10 cellular contexts compared by ENCODE assay signal in the genomic region with DNA sequence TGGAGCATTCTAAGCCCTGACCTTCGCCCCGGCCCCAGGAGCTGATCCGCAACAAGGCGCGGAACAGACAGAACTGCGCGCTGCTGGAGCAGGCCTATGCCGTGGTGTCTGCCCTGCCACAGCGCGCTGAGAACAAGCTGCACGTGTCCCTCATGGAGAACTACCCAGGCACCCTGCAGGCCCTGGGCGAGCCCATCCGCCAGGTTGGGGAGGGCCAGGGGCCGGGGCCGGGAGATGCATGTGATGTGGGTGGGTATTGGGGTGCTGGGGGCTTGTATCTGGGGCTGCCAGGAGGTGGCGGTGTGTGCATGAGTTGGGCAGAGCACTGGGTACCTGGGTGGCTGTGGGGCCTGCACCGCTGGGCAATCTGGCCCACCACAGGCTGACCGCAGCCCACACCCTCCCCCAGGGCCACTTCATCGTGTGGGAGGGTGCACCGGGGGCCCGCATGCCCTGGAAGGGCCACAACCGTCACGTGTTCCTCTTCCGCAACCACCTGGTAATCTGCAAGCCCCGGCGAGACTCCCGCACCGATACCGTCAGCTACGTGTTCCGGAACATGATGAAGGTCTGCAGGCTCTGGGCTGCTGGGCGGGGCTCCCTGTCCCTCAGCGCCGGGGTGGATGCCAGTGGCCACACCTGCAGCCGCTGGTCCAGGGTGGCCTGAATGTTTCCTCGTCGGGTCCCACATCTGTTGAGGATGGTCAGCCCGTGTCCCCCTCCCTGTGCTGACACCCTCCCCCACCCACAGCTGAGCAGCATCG.
DNase-seq lines count a peak whose midpoint lies in the region; ATAC-seq and TF ChIP-seq lines count a peak whose summit lies in the region.
"Had no signal": no experiment of that assay in that cellular context is flagged by ENCODE, and none has a peak within 500 bp of the region (broad histone marks: within the 10 kb centered on the region; RNA-seq: fewer than 3 reads in every experiment).

No MANE protein-coding gene starts in this region.

- DNase-seq in AG09309 (ENCODE audit: low read depth) (no peak), lower lobe of right lung (peak; percentile 41), GOT3 (lab: John Stamatoyannopoulos, UW) (no peak), NCI-H1694 (lab: John Stamatoyannopoulos, UW) (no peak)
- DNase-seq in activated naive CD4-positive, alpha-beta T cell treated with anti-CD3 and anti-CD28 coated beads, Interleukin-2, amount 50 U/mL, for 16 hours = peak; percentile 9
- DNase-seq in CD4-positive, alpha-beta memory T cell = no peak
- DNase-seq: activated T-cell treated with anti-CD3 and anti-CD28 coated beads, Interleukin-2, amount 50 U/mL, for 48 hours; RPMI8226 had no signal

- peaks cover 0 to 1% (median 0%) of the 10 kb centered on the region in 4 donors for H3K4me1 Mint-ChIP-seq in CD4-positive, alpha-beta memory T cell

- peak; percentile 20 for TF ChIP-seq CTCF in AG09309 (IDR thresholded peaks at IDR 0.05; ENCODE audit: control insufficient read depth, insufficient read depth, low read depth, low read length, missing control alignments)
- TF ChIP-seq CTCF in GM12875 (IDR thresholded peaks at IDR 0.05; ENCODE audit: borderline replicate concordance, insufficient read depth, low read depth, low read length) = peak; percentile 42
- TF ChIP-seq CTCF in lower lobe of right lung (IDR thresholded peaks at IDR 0.05) = peak; percentile 17

- peaks cover 0 to 11% (median 0%) of the 10 kb centered on the region in 8 donors for H3K9me3 Mint-ChIP-seq in CD4-positive, alpha-beta memory T cell

- CTCF ChIA-PET in CD4-positive, alpha-beta memory T cell (lab: Charles Lee; ENCODE audit: partially characterized antibody) = no interaction called here

- H3K4me3 ChIP-seq in AG09309 (ENCODE audit: control insufficient read depth, low read depth, low read length) (no peak overlapping the region), GM12875 (ENCODE audit: low read depth, low read length) (no peak overlapping the region), lower lobe of right lung (no peak overlapping the region)
- H3K4me3 ChIP-seq in CD4-positive, alpha-beta memory T cell (ENCODE audit: low read length in 2 of 2) = no peak overlapping the region

- intact Hi-C loops in lower lobe of right lung (cut with DNase I) = no loop called here
- intact Hi-C loops in CD4-positive, alpha-beta memory T cell (cut with micrococcal nuclease) = no loop called here

- H3K36me3 Mint-ChIP-seq in CD4-positive, alpha-beta memory T cell = peaks cover 11 to 21% of the 10 kb centered on the region in 2 donors

- H3K27me3 ChIP-seq in lower lobe of right lung (ENCODE audit: low read depth) = no peaks in the 10 kb centered on the region
- H3K27me3 ChIP-seq in CD4-positive, alpha-beta memory T cell (ENCODE audit: insufficient read depth, low read length) = no peaks in the 10 kb centered on the region

- no peaks in the 10 kb centered on the region for H3K9me3 ChIP-seq in lower lobe of right lung
- H3K9me3 ChIP-seq in CD4-positive, alpha-beta memory T cell (ENCODE audit: control insufficient read depth in 1 of 2, low read length in 2 of 2) = no peaks in the 10 kb centered on the region

- POLR2A ChIA-PET in CD4-positive, alpha-beta memory T cell (lab: Charles Lee; ENCODE audit: partially characterized antibody) = no interaction called here

- peaks cover 43% of the 10 kb centered on the region for H3K36me3 ChIP-seq in lower lobe of right lung
- no peaks in the 10 kb centered on the region for H3K36me3 ChIP-seq in CD4-positive, alpha-beta memory T cell (ENCODE audit: insufficient read depth, low read length)

- H3K4me1 ChIP-seq in lower lobe of right lung = no peaks in the 10 kb centered on the region
- H3K4me1 ChIP-seq in CD4-positive, alpha-beta memory T cell (ENCODE audit: insufficient read depth, low read length) = no peaks in the 10 kb centered on the region

- no peaks in the 10 kb centered on the region for H3K27me3 Mint-ChIP-seq in CD4-positive, alpha-beta memory T cell

- no peak overlapping the region for H3K27ac ChIP-seq in lower lobe of right lung
- H3K27ac ChIP-seq in CD4-positive, alpha-beta memory T cell (ENCODE audit: low read depth, low read length) = no peak overlapping the region

- H3K27ac Mint-ChIP-seq in CD4-positive, alpha-beta memory T cell = no peak overlapping the region

- H3K4me3 Mint-ChIP-seq in CD4-positive, alpha-beta memory T cell = no peak overlapping the region

- ATAC-seq in lower lobe of right lung (no peak), GM19351 (IDR thresholded peaks at IDR 0.05; ENCODE audit: unreplicated experiment) (no peak)

Comparison
In these comparisons a context has a peak if more than half of its experiments do, and no peak if none do; other contexts are left out.
1. DNase-seq: peak in activated naive CD4-positive, alpha-beta T cell treated with anti-CD3 and anti-CD28 coated beads, Interleukin-2, amount 50 U/mL, for 16 hours (single experiment) and lower lobe of right lung (single experiment); none in AG09309 (single experiment), CD4-positive, alpha-beta memory T cell (0 of 5), GOT3 (single experiment) and NCI-H1694 (single experiment).
2. Peak in every context shown above with its lines, with median percentiles within 50 percentile points of each other: CTCF ChIP-seq.